ENCODE assay signal across 17 cellular contexts in genomic region chr13:74570046-74570445, GRCh38.
DNase-seq lines count a peak whose midpoint lies in the region; ATAC-seq, FAIRE-seq and TF ChIP-seq lines count a peak whose summit lies in the region.
"Had no signal": no experiment of that assay in that cellular context is flagged by ENCODE, and none has a peak within 500 bp of the region (broad histone marks: within the 10 kb centered on the region; RNA-seq: fewer than 3 reads in every experiment).

No MANE protein-coding gene starts in this region.

- H2AFZ ChIP-seq in astrocyte (ENCODE audit: low read depth, low read length) (no peak overlapping the region), smooth muscle cell (ENCODE audit: low read depth) (no peak overlapping the region)

- FAIRE-seq in astrocyte (lab: Jason Lieb, UNC) = no peak
- no peak for FAIRE-seq in kidney (lab: Jason Lieb, UNC)
- FAIRE-seq: D721Med, GM12892, H54 had no signal

- no peak overlapping the region for H3K27ac ChIP-seq in RWPE1
- no peak overlapping the region for H3K27ac ChIP-seq in astrocyte (ENCODE audit: low read depth, low read length)
- no peak overlapping the region for H3K27ac ChIP-seq in foreskin keratinocyte
- peak overlapping the region; percentile 18 for H3K27ac ChIP-seq in smooth muscle cell (ENCODE audit: low read depth)
- H3K27ac ChIP-seq in kidney (ENCODE audit: low read depth in 2 of 2, low read length in 2 of 2) = no peak overlapping the region

- H3K79me2 ChIP-seq in astrocyte (ENCODE audit: insufficient read depth, low read length) = no peaks in the 10 kb centered on the region
- no peaks in the 10 kb centered on the region for H3K79me2 ChIP-seq in smooth muscle cell (ENCODE audit: low read depth)

- H4K20me1 ChIP-seq in astrocyte (ENCODE audit: insufficient read depth, low read length) (no peaks in the 10 kb centered on the region), smooth muscle cell (ENCODE audit: low read depth) (no peaks in the 10 kb centered on the region)

- intact Hi-C loops in kidney (cut with DNase I) = no loop called here

- no peak overlapping the region for H3K4me3 ChIP-seq in astrocyte (ENCODE audit: insufficient read depth, low read depth, low read length)
- H3K4me3 ChIP-seq in smooth muscle cell = no peak overlapping the region
- H3K4me3 ChIP-seq in kidney (ENCODE audit: low read length in 2 of 2) = no peak overlapping the region
- H3K4me3 ChIP-seq: GM23338 had no signal

- H3F3A ChIP-seq in smooth muscle cell (ENCODE audit: low read depth) = peaks cover 2% of the 10 kb centered on the region

- peaks cover 2% of the 10 kb centered on the region for H3K27me3 Mint-ChIP-seq in astrocyte (ENCODE audit: low read depth, unreplicated experiment)

- H3K9ac ChIP-seq in astrocyte (ENCODE audit: low read length) = no peak overlapping the region
- no peak overlapping the region for H3K9ac ChIP-seq in smooth muscle cell (ENCODE audit: low read depth)
- no peak overlapping the region for H3K9ac ChIP-seq in kidney (ENCODE audit: low read length in 2 of 2)

- H3K4me1 Mint-ChIP-seq in astrocyte (ENCODE audit: low read depth, unreplicated experiment) = peaks cover 12% of the 10 kb centered on the region

- no peaks in the 10 kb centered on the region for H3K36me3 ChIP-seq in astrocyte (ENCODE audit: insufficient read depth, low read length)
- H3K36me3 ChIP-seq in smooth muscle cell (ENCODE audit: low read depth) = no peaks in the 10 kb centered on the region
- no peaks in the 10 kb centered on the region for H3K36me3 ChIP-seq in kidney (ENCODE audit: control insufficient read depth in 1 of 2, insufficient read depth in 2 of 2, low read length in 2 of 2)

- H3K9me3 ChIP-seq in astrocyte (ENCODE audit: insufficient read depth, low read depth, low read length) (no peaks in the 10 kb centered on the region), smooth muscle cell (replicated peaks; ENCODE audit: low read depth) (no peaks in the 10 kb centered on the region), kidney (ENCODE audit: control insufficient read depth in 1 of 2, low read length in 2 of 2) (no peaks in the 10 kb centered on the region)
- H3K9me3 ChIP-seq: Caco-2 had no signal

- CTCF ChIA-PET in RWPE1 (lab: Yijun Ruan, JAX) = interaction anchor here (0.6 kb wide), 1 partner anchor 548 kb away, joined by 4 read pairs; no protein-coding TSS in a partner anchor

- DNase-seq in RWPE1 (ENCODE audit: low spot score) (peak; percentile 7), astrocyte (ENCODE audit: low read depth) (no peak), foreskin keratinocyte (peak; percentile 37 to 82), smooth muscle cell (lab: John Stamatoyannopoulos, UW; ENCODE audit: unreplicated experiment) (no peak), HPDE6-E6E7 (ENCODE audit: extremely low spot score) (no peak), kidney (no peak)
- DNase-seq in central memory CD4-positive, alpha-beta T cell = no peak
- DNase-seq: C1 segment of cervical spinal cord; Caco-2; CD4-positive, CD25-positive, alpha-beta regulatory T cell; GDM1; HCEC 1CT had no signal

- no peaks in the 10 kb centered on the region for H3K36me3 Mint-ChIP-seq in astrocyte (ENCODE audit: low read depth, unreplicated experiment)
- H3K36me3 Mint-ChIP-seq: CD4-positive, CD25-positive, alpha-beta regulatory T cell had no signal

- no peak overlapping the region for H3K4me3 Mint-ChIP-seq in astrocyte (ENCODE audit: unreplicated experiment)
- H3K4me3 Mint-ChIP-seq: B cell; CD4-positive, CD25-positive, alpha-beta regulatory T cell; GM23338 had no signal

- WGBS in smooth muscle cell (ENCODE audit: low lambda C conversion rate) = 97% methylated on average over 1 of the region's 1 CpG

- H3K9me3 Mint-ChIP-seq in astrocyte (ENCODE audit: unreplicated experiment) = no peaks in the 10 kb centered on the region
- H3K9me3 Mint-ChIP-seq: GM23338 had no signal

- H3K27me3 ChIP-seq in astrocyte (ENCODE audit: insufficient read depth, low read length) = no peaks in the 10 kb centered on the region
- H3K27me3 ChIP-seq in foreskin keratinocyte = peaks cover 1% of the 10 kb centered on the region
- H3K27me3 ChIP-seq in smooth muscle cell (ENCODE audit: low read depth) = no peaks in the 10 kb centered on the region

- peak; percentile 71 for ATAC-seq in foreskin keratinocyte
- ATAC-seq: GM23338 had no signal

- TF ChIP-seq CTCF in RWPE1 (conservative IDR thresholded peaks at IDR 0.05; ENCODE audit: low read depth) = no peak
- no peak for TF ChIP-seq CTCF in astrocyte (IDR thresholded peaks at IDR 0.05; ENCODE audit: insufficient read depth, low read depth, low read length)
- no peak for TF ChIP-seq CTCF in foreskin keratinocyte (conservative IDR thresholded peaks at IDR 0.05)
- TF ChIP-seq CTCF in smooth muscle cell (IDR thresholded peaks at IDR 0.05; ENCODE audit: borderline replicate concordance, insufficient read depth, poor library complexity, severe bottlenecking) = no peak
- no peak for TF ChIP-seq CTCF in kidney (IDR thresholded peaks at IDR 0.05; ENCODE audit: borderline replicate concordance, extremely low read depth, insufficient read depth)

- H3K27ac Mint-ChIP-seq in astrocyte (ENCODE audit: unreplicated experiment) = peak overlapping the region; percentile 27
- H3K27ac Mint-ChIP-seq: B cell; CD4-positive, CD25-positive, alpha-beta regulatory T cell; GM23338 had no signal

- H3K4me2 ChIP-seq in astrocyte (ENCODE audit: low read length) = no peak overlapping the region
- H3K4me2 ChIP-seq in smooth muscle cell = peak overlapping the region; percentile 42
- H3K4me2 ChIP-seq: GM23338 had no signal

- H3K4me1 ChIP-seq in astrocyte (ENCODE audit: insufficient read depth, low read length) (no peaks in the 10 kb centered on the region), foreskin keratinocyte (peaks cover 7% of the 10 kb centered on the region), smooth muscle cell (ENCODE audit: low read depth) (peaks cover 12% of the 10 kb centered on the region), kidney (ENCODE audit: control insufficient read depth in 1 of 2, insufficient read depth in 1 of 2, low read depth in 1 of 2, low read length in 2 of 2) (no peaks in the 10 kb centered on the region)
- H3K4me1 ChIP-seq: Caco-2 had no signal

- POLR2A ChIA-PET in RWPE1 (lab: Yijun Ruan, JAX; ENCODE audit: low non-redundant PET) = no interaction called here

Comparison
In these comparisons a context has a peak if more than half of its experiments do, and no peak if none do; other contexts are left out.
1. DNase-seq: peak in RWPE1 (single experiment) and foreskin keratinocyte (2 of 2); none in astrocyte (single experiment), smooth muscle cell (single experiment), central memory CD4-positive, alpha-beta T cell (single experiment), HPDE6-E6E7 (single experiment) and kidney (single experiment).